16 cellular contexts compared by ENCODE assay signal in genomic region chr15:43991235-43991634, GRCh38.
"Had no signal": no experiment of that assay in that cellular context is flagged by ENCODE, and none has a peak within 500 bp of the region (broad histone marks: within the 10 kb centered on the region; RNA-seq: fewer than 3 reads in every experiment).

No MANE protein-coding gene starts in this region.

- H3K36me3 Mint-ChIP-seq: naive thymus-derived CD8-positive, alpha-beta T cell had no signal

- DNase-seq: effector CD8-positive, alpha-beta T cell; heart right ventricle; islet precursor cell; mammary epithelial cell; mucosa of descending colon; naive thymus-derived CD8-positive, alpha-beta T cell; small intestine; stimulated activated CD4-positive, alpha-beta T cell treated with anti-CD3 and anti-CD28 coated beads, Interleukin-12 subunit alpha, Interleukin-12 subunit beta, amount 100 ng/mL, for 4 hours; stimulated activated CD4-positive, alpha-beta T cell treated with anti-CD3 and anti-CD28 coated beads, Interleukin-2, amount 100 ng/mL, for 48 hours; stimulated activated naive CD8-positive, alpha-beta T cell treated with anti-CD3 and anti-CD28 coated beads, Interleukin-15, Interleukin-2, amounts not matched to agents 100 U/mL and 50 U/mL, for 24 hours; tibial artery; upper lobe of left lung; uterus had no signal

- ATAC-seq: heart right ventricle; left lobe of liver; mucosa of descending colon; naive thymus-derived CD8-positive, alpha-beta T cell; stimulated activated naive CD8-positive, alpha-beta T cell treated with anti-CD3 and anti-CD28 coated beads, Interleukin-15, Interleukin-2, amounts not matched to agents 100 U/mL and 50 U/mL, for 24 hours had no signal

- H3K27ac ChIP-seq: coronary artery, heart right ventricle, right atrium auricular region, tibial artery, upper lobe of left lung, uterus had no signal

- H3K36me3 ChIP-seq: heart right ventricle, right atrium auricular region, tibial artery, upper lobe of left lung, uterus had no signal

- H3K27ac Mint-ChIP-seq: naive thymus-derived CD8-positive, alpha-beta T cell had no signal

- H3K4me1 ChIP-seq: heart right ventricle, right atrium auricular region, tibial artery, upper lobe of left lung, uterus had no signal

- H3K4me3 Mint-ChIP-seq: naive thymus-derived CD8-positive, alpha-beta T cell had no signal

- H3K4me1 Mint-ChIP-seq: naive thymus-derived CD8-positive, alpha-beta T cell had no signal

- H3K4me3 ChIP-seq: coronary artery, heart right ventricle, mucosa of descending colon, right atrium auricular region, tibial artery, upper lobe of left lung, uterus had no signal

- H3K27me3 ChIP-seq: heart right ventricle, right atrium auricular region, tibial artery, upper lobe of left lung, uterus had no signal

- H3K9me3 ChIP-seq: heart right ventricle, mucosa of descending colon, right atrium auricular region, tibial artery, upper lobe of left lung, uterus had no signal
